ENCODE assay signal across 8 cellular contexts in genomic region chr4:72568959-72569718, GRCh38. TPM values are rescaled to one million over a fixed set of nuclear protein-coding genes. Genes with fewer than 3 reads are reported as not detected.
A peak's percentile ranks its signal among the peaks of the same experiment; 100 is the strongest.
DNase-seq lines count a peak whose midpoint lies in the region; ATAC-seq and TF ChIP-seq lines count a peak whose summit lies in the region.

Gene ADAMTS3, minus strand, starts transcription at chr4:72569221. Its CDS starts 459 bp downstream, at chr4:72568762.

- intact Hi-C loops in lower lobe of right lung (cut with DNase I) (no loop called here), testis (cut with DNase I; ENCODE audit: low total_unique reads) (no loop called here), Caco-2 (cut with micrococcal nuclease; ENCODE audit: unreplicated experiment) (no loop called here)

- no peaks in the 10 kb centered on the region for H3K36me3 Mint-ChIP-seq in endodermal cell (ENCODE audit: low read depth)
- H3K36me3 Mint-ChIP-seq in Caco-2 (ENCODE audit: insufficient read depth, unreplicated experiment) = no peaks in the 10 kb centered on the region

- no peaks in the 10 kb centered on the region for H3K9me3 ChIP-seq in ES-I3 (ENCODE audit: control insufficient read depth, insufficient read depth, low read length)
- no peaks in the 10 kb centered on the region for H3K9me3 ChIP-seq in HUES6 (ENCODE audit: control insufficient read depth, insufficient read depth, low read depth, low read length)
- H3K9me3 ChIP-seq in endodermal cell (ENCODE audit: control insufficient read depth, low read length) = no peaks in the 10 kb centered on the region
- H3K9me3 ChIP-seq in lower lobe of right lung = no peaks in the 10 kb centered on the region
- no peaks in the 10 kb centered on the region for H3K9me3 ChIP-seq in testis
- H3K9me3 ChIP-seq in Caco-2 = no peaks in the 10 kb centered on the region

- H3K4me3 ChIP-seq in HUES6 (ENCODE audit: low read depth, low read length) (peak within 1 kb of the TSS; percentile 87), endodermal cell (ENCODE audit: low read length) (peak within 1 kb of the TSS; percentile 89), lower lobe of right lung (peak within 1 kb of the TSS; percentile 65), testis (peak within 1 kb of the TSS; percentile 44 to 76), Caco-2 (ENCODE audit: low read depth, low read length) (no peak within 1 kb of the TSS)

- H3K9me3 Mint-ChIP-seq in endodermal cell (no peaks in the 10 kb centered on the region), Caco-2 (ENCODE audit: unreplicated experiment) (no peaks in the 10 kb centered on the region)

- H3K27ac ChIP-seq in HUES6 (ENCODE audit: low read depth, low read length) = peak within 1 kb of the TSS; percentile 62; the same call in 1 of the 2 replicates
- H3K27ac ChIP-seq in endodermal cell (ENCODE audit: low read depth, low read length) = no peak within 1 kb of the TSS
- H3K27ac ChIP-seq in lower lobe of right lung = peak within 1 kb of the TSS; percentile 63
- H3K27ac ChIP-seq in testis = peak within 1 kb of the TSS; percentile 74 to 85

- H3K4me1 ChIP-seq in ES-I3 (ENCODE audit: insufficient read depth, low read length) = peaks cover 14% of the 10 kb centered on the region; the same call in 1 of the 2 replicates
- H3K4me1 ChIP-seq in HUES6 (ENCODE audit: control insufficient read depth, insufficient read depth, low read length) = peaks cover 17% of the 10 kb centered on the region
- peaks cover 6% of the 10 kb centered on the region for H3K4me1 ChIP-seq in endodermal cell (ENCODE audit: control insufficient read depth, insufficient read depth, low read length)
- peaks cover 19% of the 10 kb centered on the region for H3K4me1 ChIP-seq in lower lobe of right lung
- H3K4me1 ChIP-seq in testis = no peaks in the 10 kb centered on the region
- H3K4me1 ChIP-seq in Caco-2 = no peaks in the 10 kb centered on the region

- H3K27ac Mint-ChIP-seq in endodermal cell (peak within 1 kb of the TSS; percentile 86), Caco-2 (ENCODE audit: unreplicated experiment) (no peak within 1 kb of the TSS)

- H3K27me3 Mint-ChIP-seq in endodermal cell (ENCODE audit: insufficient read depth) = no peaks in the 10 kb centered on the region
- peaks cover 2% of the 10 kb centered on the region for H3K27me3 Mint-ChIP-seq in Caco-2 (ENCODE audit: insufficient read depth, unreplicated experiment)

- WGBS in endodermal cell (ENCODE audit: insufficient coverage in 1 of 2, insufficient read length in 1 of 2), 2 experiments = 0% methylated on average over 10 to 49 of the region's 59 CpGs
- 0% methylated on average over 30 to 47 of the region's 59 CpGs for WGBS in testis, 2 donors

- H3K4me3 Mint-ChIP-seq in endodermal cell (peak within 1 kb of the TSS; percentile 73), Caco-2 (ENCODE audit: unreplicated experiment) (no peak within 1 kb of the TSS)

- H3K9ac ChIP-seq in ES-I3 (ENCODE audit: low read depth, low read length) = peak within 1 kb of the TSS; percentile 98
- H3K9ac ChIP-seq in HUES6 (ENCODE audit: low read length) = peak within 1 kb of the TSS; percentile 86
- H3K9ac ChIP-seq in endodermal cell (ENCODE audit: extremely low read depth, low read length, poor library complexity, severe bottlenecking) = peak within 1 kb of the TSS; percentile 67

- TF ChIP-seq CTCF in endodermal cell (conservative IDR thresholded peaks at IDR 0.05) (no peak), lower lobe of right lung (IDR thresholded peaks at IDR 0.05) (no peak), testis (IDR thresholded peaks at IDR 0.05) (no peak), Caco-2 (IDR thresholded peaks at IDR 0.05; ENCODE audit: insufficient read depth in 1 of 2, low read depth in 1 of 2, low read length in 1 of 2, severe bottlenecking in 1 of 2, unreplicated experiment in 1 of 2) (no peak)

- TF ChIP-seq POLR2A in testis (IDR thresholded peaks at IDR 0.05) = no peak

- H3K27me3 ChIP-seq in HUES6 (ENCODE audit: control insufficient read depth, insufficient read depth, low read length) (no peaks in the 10 kb centered on the region; the same call in 1 of the 2 replicates), endodermal cell (ENCODE audit: control insufficient read depth, insufficient read depth, low read length, poor library complexity, severe bottlenecking) (no peaks in the 10 kb centered on the region), lower lobe of right lung (ENCODE audit: low read depth) (no peaks in the 10 kb centered on the region), testis (no peaks in the 10 kb centered on the region), Caco-2 (replicated peaks; ENCODE audit: control insufficient read depth, insufficient read depth, low read length) (no peaks in the 10 kb centered on the region)

- DNase-seq in endodermal cell = peak; percentile 94
- DNase-seq in lower lobe of right lung = peak; percentile 69
- peak; percentile 72 for DNase-seq in testis
- no peak for DNase-seq in Caco-2
- DNase-seq in central memory CD4-positive, alpha-beta T cell = no peak

- CTCF ChIA-PET in Caco-2 (lab: Charles Lee) = no interaction called here

- H3K4me1 Mint-ChIP-seq in endodermal cell (peaks cover 20% of the 10 kb centered on the region), Caco-2 (ENCODE audit: low read depth, unreplicated experiment) (no peaks in the 10 kb centered on the region)

- POLR2A ChIA-PET in Caco-2 (lab: Charles Lee) = no interaction called here

- no TSS peak for BruUV-seq in Caco-2 (replicated peaks; lab: Mats Ljungman, UMichigan)

- H3K36me3 ChIP-seq in ES-I3 (ENCODE audit: insufficient read depth, low read length) (no peaks in the 10 kb centered on the region), HUES6 (ENCODE audit: control insufficient read depth, insufficient read depth, low read length) (no peaks in the 10 kb centered on the region), endodermal cell (ENCODE audit: control insufficient read depth, insufficient read depth, low read length) (no peaks in the 10 kb centered on the region), lower lobe of right lung (no peaks in the 10 kb centered on the region), testis (ENCODE audit: low read depth, missing control alignments) (no peaks in the 10 kb centered on the region), Caco-2 (ENCODE audit: control insufficient read depth, insufficient read depth, low read length) (no peaks in the 10 kb centered on the region)

- ATAC-seq in SK-N-SH treated with all-trans-retinoic acid at 6 μM for 48 hours = peak; percentile 78
- ATAC-seq in lower lobe of right lung = peak; percentile 85 to 86

TF ChIP-seq in SK-N-SH treated with all-trans-retinoic acid at 6 μM for 48 hours, 23 proteins besides CTCF, POLR2A, EP300 and RAD21:
- TF ChIP-seq PATZ1 (CRISPR knock-in tag; IDR thresholded peaks at IDR 0.05; ENCODE audit: borderline replicate concordance) = peak; percentile 62; the same call in 1 of the 2 replicates
- no peak for TF ChIP-seq BACH2 (CRISPR knock-in tag; IDR thresholded peaks at IDR 0.05; ENCODE audit: borderline replicate concordance)
- peak; percentile 75 for TF ChIP-seq ZNF70 (CRISPR knock-in tag; IDR thresholded peaks at IDR 0.05)

RNA-seq across cellular contexts. Expression of gene ADAMTS3, which starts in this region (rescaled TPM):
- total RNA-seq in endodermal cell (10 to 100 TPM in 1 of 2 donors, 1 to 10 TPM in 1; 5.8 to 13.0 TPM), lower lobe of right lung (1.1 TPM), testis (1 to 10 TPM; 5.3 to 6.8 TPM), Caco-2 (2022) (not detected in 2 replicates)
- polyA plus RNA-seq in endodermal cell (2013, experiment 1 of 2) = 10.2 TPM
- polyA plus RNA-seq in endodermal cell (2013, experiment 2 of 2) = 9.5 TPM
- polyA plus RNA-seq in testis (ENCODE audit: insufficient read depth, low read depth, low replicate concordance) = 3.9 TPM

Comparison
In these comparisons a context has a peak if more than half of its experiments do, and no peak if none do; other contexts are left out.
1. DNase-seq: peak in endodermal cell (single experiment), lower lobe of right lung (single experiment) and testis (single experiment); none in Caco-2 (0 of 2) and central memory CD4-positive, alpha-beta T cell (single experiment).
2. Peak in every context shown above with its lines, with median percentiles within 50 percentile points of each other: H3K9ac ChIP-seq.